In the genomic region with DNA sequence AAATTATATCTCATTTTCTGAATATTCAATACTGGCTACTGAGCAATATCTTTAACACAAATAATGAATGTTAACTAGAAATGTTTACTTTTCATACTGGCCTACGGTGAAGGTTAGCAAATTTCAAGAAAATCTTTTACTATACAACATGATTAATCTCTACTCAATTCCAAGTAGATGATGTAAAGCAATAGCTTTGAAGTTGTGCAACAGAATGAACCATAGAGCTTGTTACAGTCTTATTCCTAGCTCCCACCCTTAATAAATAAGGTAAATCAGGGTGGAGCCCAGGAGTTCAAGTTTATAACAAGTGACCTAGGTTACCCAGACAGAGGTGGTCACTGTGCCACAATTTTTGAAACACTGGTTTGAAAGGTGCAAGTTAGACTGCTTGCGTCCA, we compare ENCODE assay signal across 30 cellular contexts.
"Had no signal": no experiment of that assay in that cellular context is flagged by ENCODE, and none has a peak within 500 bp of the region (broad histone marks: within the 10 kb centered on the region; RNA-seq: fewer than 3 reads in every experiment).

No MANE protein-coding gene starts in this region.

- H3K36me3 ChIP-seq: esophagus muscularis mucosa, gastrocnemius medialis, heart left ventricle had no signal

- H3K9me3 ChIP-seq: body of pancreas, esophagus muscularis mucosa, gastrocnemius medialis, heart left ventricle had no signal

- H3K27me3 ChIP-seq: body of pancreas, esophagus muscularis mucosa, foreskin keratinocyte, gastrocnemius medialis, heart left ventricle had no signal

- ATAC-seq: activated CD4-positive, alpha-beta T cell treated with anti-CD3 and anti-CD28 coated beads for 36 hours; activated naive CD4-positive, alpha-beta T cell treated with anti-CD3 and anti-CD28 coated beads, Interleukin-2, amount 50 U/mL, for 72 hours; activated T-cell treated with anti-CD3 and anti-CD28 coated beads, Interleukin-2, amount 50 U/mL, for 72 hours; body of pancreas; effector memory CD8-positive, alpha-beta T cell; foreskin keratinocyte; gastrocnemius medialis; heart left ventricle had no signal

- H3K4me3 ChIP-seq: body of pancreas, esophagus muscularis mucosa, gastrocnemius medialis, heart left ventricle had no signal

- H3K27ac ChIP-seq: body of pancreas, esophagus muscularis mucosa, foreskin keratinocyte, gastrocnemius medialis, heart left ventricle had no signal

- H3K4me1 ChIP-seq: body of pancreas, esophagus muscularis mucosa, foreskin keratinocyte, gastrocnemius medialis, heart left ventricle had no signal

- DNase-seq: activated CD4-positive, alpha-beta memory T cell treated with anti-CD3 and anti-CD28 coated beads, Interleukin-2, amount 10 ng/mL, durations not matched to agents 7 days and 5 days; activated CD4-positive, alpha-beta T cell treated with anti-CD3 and anti-CD28 coated beads for 36 hours; activated CD4-positive, alpha-beta T cell treated with anti-CD3 and anti-CD28 coated beads, Interleukin-2, amount 10 ng/mL, durations not matched to agents 7 days and 5 days; activated CD4-positive, alpha-beta T cell treated with anti-CD3 and anti-CD28 coated beads, Interleukin-2, amount 50 U/mL, for 4 hours; activated CD4-positive, CD25-positive, alpha-beta regulatory T cell; activated CD4-positive, CD25-positive, alpha-beta regulatory T cell treated with anti-CD3 and anti-CD28 coated beads, Interleukin-2, amount 50 U/mL, for 72 hours; activated CD8-positive, alpha-beta memory T cell treated with anti-CD3 and anti-CD28 coated beads, Interleukin-2, amount 50 U/mL, for 48 hours; activated gamma-delta T cell; activated naive CD4-positive, alpha-beta T cell; activated naive CD4-positive, alpha-beta T cell treated with anti-CD3 and anti-CD28 coated beads, Interleukin-2, amount 10 ng/mL, durations not matched to agents 7 days and 5 days; activated naive CD8-positive, alpha-beta T cell treated with anti-CD3 and anti-CD28 coated beads, Interleukin-2, amount 10 ng/mL, durations not matched to agents 7 days and 5 days; activated T-cell treated with anti-CD3 and anti-CD28 coated beads for 4 hours; activated T-cell treated with anti-CD3 and anti-CD28 coated beads, Interleukin-2, amount 50 U/mL, for 24 hours; activated T-cell treated with anti-CD3 and anti-CD28 coated beads, Interleukin-2, amount 50 U/mL, for 72 hours; amygdala; aorta; body of pancreas; caudate nucleus; cortex of kidney; dermis blood vessel endothelial cell; effector CD4-positive, alpha-beta T cell; effector memory CD8-positive, alpha-beta T cell; erythroblast; gastrocnemius medialis; glutamatergic neuron; heart left ventricle; T-helper 2 cell had no signal
